ENCODE assay signal across 14 cellular contexts in genomic region chr14:101733211-101733610, GRCh38.
DNase-seq lines count a peak whose midpoint lies in the region; ATAC-seq and TF ChIP-seq lines count a peak whose summit lies in the region.
"Had no signal": no experiment of that assay in that cellular context is flagged by ENCODE, and none has a peak within 500 bp of the region (broad histone marks: within the 10 kb centered on the region; RNA-seq: fewer than 3 reads in every experiment).

No MANE protein-coding gene starts in this region.

- no peak overlapping the region for H3K4me3 ChIP-seq in AG09309 (ENCODE audit: control insufficient read depth, low read depth, low read length)
- H3K4me3 ChIP-seq in fibroblast of mammary gland (ENCODE audit: control insufficient read depth, low read depth, low read length) = no peak overlapping the region
- H3K4me3 ChIP-seq: tibial artery had no signal

- TF ChIP-seq CTCF in AG09309 (IDR thresholded peaks at IDR 0.05; ENCODE audit: control insufficient read depth, insufficient read depth, low read depth, low read length, missing control alignments) = no peak
- no peak for TF ChIP-seq CTCF in fibroblast of mammary gland (conservative IDR thresholded peaks at IDR 0.05; ENCODE audit: control insufficient read depth, insufficient read depth, low read depth, low read length)

- DNase-seq in AG09309 (ENCODE audit: low read depth) (peak; percentile 20), HCEC 1CT (peak; percentile 49), T1000 (lab: John Stamatoyannopoulos, UW) (peak; percentile 27), fibroblast of mammary gland (ENCODE audit: low read depth) (peak; percentile 78), NCI-H2029 (lab: John Stamatoyannopoulos, UW) (no peak)
- DNase-seq: H9, hippocampal formation, mesendoderm, NCI-H1092 treated with DMSO at 0.1 percent for 48 hours, T-helper 9 cell, tibial artery had no signal

- ATAC-seq in GM19023 (IDR thresholded peaks at IDR 0.05; ENCODE audit: unreplicated experiment) (no peak), HG03108 (IDR thresholded peaks at IDR 0.05; ENCODE audit: unreplicated experiment) (no peak), GM19397 (IDR thresholded peaks at IDR 0.05; ENCODE audit: unreplicated experiment) (no peak)
